ENCODE assay signal across 8 cellular contexts in genomic region chrX:7147431-7147977, GRCh38. TPM values are rescaled to one million over a fixed set of nuclear protein-coding genes. Genes with fewer than 3 reads are reported as not detected.
DNase-seq lines count a peak whose midpoint lies in the region; ATAC-seq and TF ChIP-seq lines count a peak whose summit lies in the region.

A gene with protein sequence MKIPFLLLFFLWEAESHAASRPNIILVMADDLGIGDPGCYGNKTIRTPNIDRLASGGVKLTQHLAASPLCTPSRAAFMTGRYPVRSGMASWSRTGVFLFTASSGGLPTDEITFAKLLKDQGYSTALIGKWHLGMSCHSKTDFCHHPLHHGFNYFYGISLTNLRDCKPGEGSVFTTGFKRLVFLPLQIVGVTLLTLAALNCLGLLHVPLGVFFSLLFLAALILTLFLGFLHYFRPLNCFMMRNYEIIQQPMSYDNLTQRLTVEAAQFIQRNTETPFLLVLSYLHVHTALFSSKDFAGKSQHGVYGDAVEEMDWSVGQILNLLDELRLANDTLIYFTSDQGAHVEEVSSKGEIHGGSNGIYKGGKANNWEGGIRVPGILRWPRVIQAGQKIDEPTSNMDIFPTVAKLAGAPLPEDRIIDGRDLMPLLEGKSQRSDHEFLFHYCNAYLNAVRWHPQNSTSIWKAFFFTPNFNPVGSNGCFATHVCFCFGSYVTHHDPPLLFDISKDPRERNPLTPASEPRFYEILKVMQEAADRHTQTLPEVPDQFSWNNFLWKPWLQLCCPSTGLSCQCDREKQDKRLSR (plus strand): TSS chrX:7147712. CDS start chrX:7253200, 105,488 bp downstream.

- peak within 1 kb of the TSS; percentile 90 for H3K9ac ChIP-seq in Karpas-422 (ENCODE audit: low read length)
- peak within 1 kb of the TSS; percentile 60 for H3K9ac ChIP-seq in endodermal cell (ENCODE audit: extremely low read depth, low read length, poor library complexity, severe bottlenecking)

- H3K79me2 ChIP-seq in Karpas-422 (ENCODE audit: low read length): peaks cover 90% of the 10 kb centered on the region

- no peaks in the 10 kb centered on the region for H3K9me3 ChIP-seq in Karpas-422 (ENCODE audit: low read length)
- H3K9me3 ChIP-seq in endodermal cell (ENCODE audit: control insufficient read depth, low read length): no peaks in the 10 kb centered on the region

- peak; percentile 30 for ATAC-seq in GM21786 (IDR thresholded peaks at IDR 0.05; ENCODE audit: unreplicated experiment)
- peak; percentile 68 to 71 for ATAC-seq in stimulated activated naive B cell treated with anti-CD40 and anti-IgM and Interleukin-4, amounts not matched to agents 10 μg/mL and 1 μg/mL and 100 μg/mL, for 72 hours (replicated peaks)

- H3K27ac Mint-ChIP-seq in activated CD4-positive, alpha-beta memory T cell treated with anti-CD3 and anti-CD28 coated beads, Interleukin-2, amount 10 ng/mL, durations not matched to agents 7 days and 5 days: peak within 1 kb of the TSS; percentile 87
- peak within 1 kb of the TSS; percentile 91 for H3K27ac Mint-ChIP-seq in endodermal cell
- H3K27ac Mint-ChIP-seq in stimulated activated naive B cell treated with anti-CD40 and anti-IgM and Interleukin-4, amounts not matched to agents 10 μg/mL and 1 μg/mL and 100 μg/mL, for 72 hours: peak within 1 kb of the TSS; percentile 96

- POLR2A ChIA-PET in activated CD4-positive, alpha-beta memory T cell treated with anti-CD3 and anti-CD28 coated beads, Interleukin-2, amount 10 ng/mL, durations not matched to agents 7 days and 5 days (lab: Charles Lee): interaction anchor here (1.0 to 2.7 kb wide), 5 partner anchors 13 to 781 kb away, joined by 3 to 18 read pairs (median 4); no protein-coding TSS in a partner anchor

- H3K4me1 ChIP-seq in Karpas-422 (ENCODE audit: low read length): peaks cover 67% of the 10 kb centered on the region
- no peaks in the 10 kb centered on the region for H3K4me1 ChIP-seq in endodermal cell (ENCODE audit: control insufficient read depth, insufficient read depth, low read length)

- peak within 1 kb of the TSS; percentile 81 for H3K4me3 ChIP-seq in Karpas-422 (ENCODE audit: low read length)
- peak within 1 kb of the TSS; percentile 90 for H3K4me3 ChIP-seq in endodermal cell (ENCODE audit: low read length)

- TF ChIP-seq CTCF in endodermal cell (conservative IDR thresholded peaks at IDR 0.05): no peak

- H3K9me3 Mint-ChIP-seq in activated CD4-positive, alpha-beta memory T cell treated with anti-CD3 and anti-CD28 coated beads, Interleukin-2, amount 10 ng/mL, durations not matched to agents 7 days and 5 days: no peaks in the 10 kb centered on the region
- H3K9me3 Mint-ChIP-seq in endodermal cell: no peaks in the 10 kb centered on the region
- H3K9me3 Mint-ChIP-seq in stimulated activated naive B cell treated with anti-CD40 and anti-IgM and Interleukin-4, amounts not matched to agents 10 μg/mL and 1 μg/mL and 100 μg/mL, for 72 hours: no peaks in the 10 kb centered on the region

- no peaks in the 10 kb centered on the region for H4K20me1 ChIP-seq in Karpas-422 (ENCODE audit: insufficient read depth, low read depth, low read length)

- peaks cover 18% of the 10 kb centered on the region for H3K4me1 Mint-ChIP-seq in activated CD4-positive, alpha-beta memory T cell treated with anti-CD3 and anti-CD28 coated beads, Interleukin-2, amount 10 ng/mL, durations not matched to agents 7 days and 5 days
- peaks cover 9% of the 10 kb centered on the region for H3K4me1 Mint-ChIP-seq in endodermal cell
- peaks cover 6 to 18% of the 10 kb centered on the region in 2 donors for H3K4me1 Mint-ChIP-seq in stimulated activated naive B cell treated with anti-CD40 and anti-IgM and Interleukin-4, amounts not matched to agents 10 μg/mL and 1 μg/mL and 100 μg/mL, for 72 hours

- DNase-seq in GM03348 (ENCODE audit: low spot score) (peak; percentile 54), Karpas-422 (peak; percentile 90), endodermal cell (peak; percentile 68), mucosa of gallbladder (ENCODE audit: low spot score) (peak; percentile 40), kidney glomerular epithelial cell (lab: John Stamatoyannopoulos, UW) (no peak)
- DNase-seq in activated CD4-positive, alpha-beta memory T cell treated with anti-CD3 and anti-CD28 coated beads, Interleukin-2, amount 10 ng/mL, durations not matched to agents 7 days and 5 days: peak; percentile 23
- peak; percentile 61 for DNase-seq in stimulated activated naive B cell treated with anti-CD40 and anti-IgM and Interleukin-4, amounts not matched to agents 10 μg/mL and 1 μg/mL and 100 μg/mL, for 72 hours

- CTCF ChIA-PET in activated CD4-positive, alpha-beta memory T cell treated with anti-CD3 and anti-CD28 coated beads, Interleukin-2, amount 10 ng/mL, durations not matched to agents 7 days and 5 days (lab: Charles Lee): no interaction called here

- H3K4me2 ChIP-seq in Karpas-422 (ENCODE audit: low read depth, low read length, poor library complexity, severe bottlenecking): peak within 1 kb of the TSS; percentile 89

- H3K27me3 ChIP-seq in Karpas-422 (ENCODE audit: low read length) (no peaks in the 10 kb centered on the region), endodermal cell (ENCODE audit: control insufficient read depth, insufficient read depth, low read length, poor library complexity, severe bottlenecking) (no peaks in the 10 kb centered on the region)

- no peaks in the 10 kb centered on the region for H3K36me3 Mint-ChIP-seq in activated CD4-positive, alpha-beta memory T cell treated with anti-CD3 and anti-CD28 coated beads, Interleukin-2, amount 10 ng/mL, durations not matched to agents 7 days and 5 days (ENCODE audit: low read depth)
- H3K36me3 Mint-ChIP-seq in endodermal cell (ENCODE audit: low read depth): no peaks in the 10 kb centered on the region
- no peaks in the 10 kb centered on the region for H3K36me3 Mint-ChIP-seq in stimulated activated naive B cell treated with anti-CD40 and anti-IgM and Interleukin-4, amounts not matched to agents 10 μg/mL and 1 μg/mL and 100 μg/mL, for 72 hours

- no peaks in the 10 kb centered on the region for H3K27me3 Mint-ChIP-seq in activated CD4-positive, alpha-beta memory T cell treated with anti-CD3 and anti-CD28 coated beads, Interleukin-2, amount 10 ng/mL, durations not matched to agents 7 days and 5 days
- H3K27me3 Mint-ChIP-seq in endodermal cell (ENCODE audit: insufficient read depth): no peaks in the 10 kb centered on the region
- no peaks in the 10 kb centered on the region for H3K27me3 Mint-ChIP-seq in stimulated activated naive B cell treated with anti-CD40 and anti-IgM and Interleukin-4, amounts not matched to agents 10 μg/mL and 1 μg/mL and 100 μg/mL, for 72 hours

- peak within 1 kb of the TSS; percentile 79 for H3K4me3 Mint-ChIP-seq in activated CD4-positive, alpha-beta memory T cell treated with anti-CD3 and anti-CD28 coated beads, Interleukin-2, amount 10 ng/mL, durations not matched to agents 7 days and 5 days
- H3K4me3 Mint-ChIP-seq in endodermal cell: peak within 1 kb of the TSS; percentile 80
- peak within 1 kb of the TSS; percentile 91 to 95 for H3K4me3 Mint-ChIP-seq in stimulated activated naive B cell treated with anti-CD40 and anti-IgM and Interleukin-4, amounts not matched to agents 10 μg/mL and 1 μg/mL and 100 μg/mL, for 72 hours

- H3K9me2 ChIP-seq in Karpas-422 (replicated peaks; ENCODE audit: insufficient read depth, low read length): no peaks in the 10 kb centered on the region

- H3K27ac ChIP-seq in Karpas-422 (ENCODE audit: low read length) (peak within 1 kb of the TSS; percentile 92), endodermal cell (ENCODE audit: low read depth, low read length) (peak within 1 kb of the TSS; percentile 66)

- WGBS in endodermal cell (ENCODE audit: insufficient coverage in 1 of 2, insufficient read length in 1 of 2), 2 experiments: 1% methylated on average over 60 of the region's 61 CpGs; no CpG with 5 or more reads in 1 of the 2 experiments

- peaks cover 16% of the 10 kb centered on the region; the same call in 1 of the 2 replicates for H3K36me3 ChIP-seq in Karpas-422 (ENCODE audit: insufficient read depth, low read length)
- H3K36me3 ChIP-seq in endodermal cell (ENCODE audit: control insufficient read depth, insufficient read depth, low read length): no peaks in the 10 kb centered on the region

- H2AFZ ChIP-seq in Karpas-422 (ENCODE audit: low read length): peak within 1 kb of the TSS; percentile 19; the same call in 1 of the 2 replicates

RNA-seq across cellular contexts. Expression of the gene that starts here (rescaled TPM):
- total RNA-seq in Karpas-422 (2014; rRNA removed; shearing (Covaris generic); ENCODE audit: low replicate concordance): 15.6 and 28.5 TPM in 2 replicates
- total RNA-seq in activated CD4-positive, alpha-beta memory T cell treated with anti-CD3 and anti-CD28 coated beads, Interleukin-2, amount 10 ng/mL, durations not matched to agents 7 days and 5 days: 1 to 10 TPM; 1.2 to 1.3 TPM
- total RNA-seq in endodermal cell (1 to 10 TPM; 2.1 to 6.6 TPM), mucosa of gallbladder (11.9 TPM)
- 1.4 TPM for polyA plus RNA-seq in endodermal cell (2013, experiment 1 of 2)
- 1.7 TPM for polyA plus RNA-seq in endodermal cell (2013, experiment 2 of 2)
